ENCODE assay signal across 8 cellular contexts in genomic region chr7:100888529-100888987, GRCh38. TPM values are rescaled to one million over a fixed set of nuclear protein-coding genes. Genes with fewer than 3 reads are reported as not detected.
DNase-seq lines count a peak whose midpoint lies in the region; ATAC-seq and TF ChIP-seq lines count a peak whose summit lies in the region.

No MANE protein-coding gene starts in this region.

- TF ChIP-seq CTCF in HCT116 (IDR thresholded peaks at IDR 0.05 in 2 of 3, conservative IDR thresholded peaks at IDR 0.05 in 1 of 3; ENCODE audit: borderline replicate concordance in 1 of 3, insufficient read depth in 1 of 3, low read depth in 2 of 3, low read length in 2 of 3) (no peak), WTC11 (IDR thresholded peaks at IDR 0.05) (no peak)

- no peak for DNase-seq in HCT116 (ENCODE audit: low read depth, low spot score)
- no peak for DNase-seq in WTC11 (ENCODE audit: low spot score)
- no peak for DNase-seq in right cardiac atrium
- DNase-seq in sciatic nerve (ENCODE audit: low spot score), result no peak
- DNase-seq in Kasumi-1 (lab: John Stamatoyannopoulos, UW), result no peak
- no peak for DNase-seq in NCI-H2081 treated with DMSO at 0.1 percent for 48 hours (lab: John Stamatoyannopoulos, UW)

- H3K27ac Mint-ChIP-seq in WTC11, result peak overlapping the region; percentile 89

- H3K27me3 Mint-ChIP-seq in WTC11 (ENCODE audit: low read depth), result no peaks in the 10 kb centered on the region; the same call in 1 of the 2 replicates

- H3K9ac ChIP-seq in HCT116 (ENCODE audit: low read length), result peak overlapping the region; percentile 97

- CTCF ChIA-PET in HCT116 (lab: Charles Lee), result no interaction called here
- CTCF ChIA-PET in WTC11 (lab: Charles Lee), result interaction anchor here (0.9 to 2.2 kb wide), 6 partner anchors 13 to 255 kb away, joined by 3 to 18 read pairs (median 8); partner anchors contain the start of genes EPHB4, SLC12A9 and SRRT

- H3K27ac ChIP-seq in HCT116 (ENCODE audit: low read depth, low read length), result peak overlapping the region; percentile 78
- no peak overlapping the region for H3K27ac ChIP-seq in right cardiac atrium (ENCODE audit: low read length)
- H3K27ac ChIP-seq in skin epidermis, result peak overlapping the region in 20 of 21 experiments; percentile 80 to 97 (median 87)

- H3K36me3 ChIP-seq in HCT116 (ENCODE audit: control insufficient read depth in 1 of 2, insufficient read depth in 2 of 2, low read length in 2 of 2), result peaks cover 32 to 54% of the 10 kb centered on the region in 2 experiments; a peak in 3 of 4 replicates

- no peak for TF ChIP-seq POLR2A in HCT116 (IDR thresholded peaks at IDR 0.05; ENCODE audit: borderline replicate concordance, extremely low read depth, insufficient read depth, insufficient read length)

- H3K4me3 ChIP-seq in HCT116 (replicated peaks in 1 of 2; ENCODE audit: low read depth in 1 of 2, low read length in 2 of 2) (peak overlapping the region; percentile 68 to 83), right cardiac atrium (ENCODE audit: low read length) (peak overlapping the region; percentile 37), skin epidermis (peak overlapping the region; percentile 63 to 85 (median 76))

- H3K36me3 Mint-ChIP-seq in WTC11, result peaks cover 50% of the 10 kb centered on the region

- RAD21 ChIA-PET in HCT116 (lab: Charles Lee; ENCODE audit: low non-redundant PET in 1 of 2, low total read pairs in 2 of 2, uncharacterized antibody in 2 of 2, unreplicated experiment in 2 of 2), result no interaction called here

- ATAC-seq in HCT116, result no peak
- ATAC-seq in WTC11, result no peak
- ATAC-seq in right cardiac atrium, result no peak
- ATAC-seq in sciatic nerve, result no peak
- ATAC-seq in HG03439 (IDR thresholded peaks at IDR 0.05; ENCODE audit: unreplicated experiment), result no peak

- H3K9me3 Mint-ChIP-seq in WTC11, result no peaks in the 10 kb centered on the region

- no peaks in the 10 kb centered on the region for H3K27me3 ChIP-seq in HCT116 (ENCODE audit: insufficient read depth, low read length)
- H3K27me3 ChIP-seq in right cardiac atrium (ENCODE audit: control insufficient read depth, insufficient read depth), result no peaks in the 10 kb centered on the region

- intact Hi-C loops in HCT116 (cut with micrococcal nuclease) (no loop called here), right cardiac atrium (cut with DNase I) (no loop called here), sciatic nerve (cut with DNase I) (no loop called here)

- no peaks in the 10 kb centered on the region for H3K9me2 ChIP-seq in HCT116 (ENCODE audit: insufficient read depth)

- H3K4me3 Mint-ChIP-seq in WTC11, result peak overlapping the region; percentile 74

- H2AFZ ChIP-seq in HCT116 (ENCODE audit: low read depth, low read length, poor library complexity, severe bottlenecking), result no peak overlapping the region

- H3K4me1 ChIP-seq in HCT116 (ENCODE audit: control insufficient read depth in 1 of 2, insufficient read depth in 2 of 2, low read length in 2 of 2) (peaks cover 8 to 45% of the 10 kb centered on the region in 2 experiments), right cardiac atrium (ENCODE audit: control insufficient read depth, insufficient read depth, low read length) (peaks cover 4% of the 10 kb centered on the region)

- BruUV-seq in HCT116 (replicated peaks; lab: Mats Ljungman, UMichigan), result no TSS peak

- WGBS in right cardiac atrium, result 69% methylated on average over 10 of the region's 10 CpGs

- H3K9me3 ChIP-seq in HCT116 (ENCODE audit: control insufficient read depth in 1 of 2, insufficient read depth in 1 of 2, low read depth in 1 of 2, low read length in 2 of 2), result no peaks in the 10 kb centered on the region
- H3K9me3 ChIP-seq in right cardiac atrium (ENCODE audit: control insufficient read depth, low read length), result no peaks in the 10 kb centered on the region

- H4K20me1 ChIP-seq in HCT116 (ENCODE audit: insufficient read depth), result no peaks in the 10 kb centered on the region

- H3K79me2 ChIP-seq in HCT116 (ENCODE audit: insufficient read depth, low read length), result peaks cover 50% of the 10 kb centered on the region

- peak overlapping the region; percentile 98 for H3K4me2 ChIP-seq in HCT116 (ENCODE audit: low read length)

- peaks cover 40% of the 10 kb centered on the region for H3K4me1 Mint-ChIP-seq in WTC11

- TF ChIP-seq RAD21 in HCT116 (IDR thresholded peaks at IDR 0.05; ENCODE audit: low read depth), result no peak

- POLR2A ChIA-PET in HCT116 (lab: Charles Lee) (interaction anchor here (2.7 kb wide), 1 partner anchor 13 kb away, joined by 31 read pairs; the partner anchor contains the start of gene SRRT), WTC11 (lab: Charles Lee) (interaction anchor here (1.2 to 6.2 kb wide), 2 partner anchors 14 to 460 kb away, joined by 5 to 71 read pairs; partner anchors contain the start of genes SRRT and ZCWPW1)

TF ChIP-seq in HCT116, 20 proteins besides CTCF, POLR2A, EP300 and RAD21 (continues in another document):
- no peak for TF ChIP-seq EGR1 (IDR thresholded peaks at IDR 0.05; ENCODE audit: low read depth)
- TF ChIP-seq REST (IDR thresholded peaks at IDR 0.05; ENCODE audit: low read depth), result no peak

TF ChIP-seq in WTC11, 78 proteins besides CTCF, POLR2A, EP300 and RAD21:
- TF ChIP-seq FOXK1 (CRISPR knock-in tag; IDR thresholded peaks at IDR 0.05), result no peak
- no peak for TF ChIP-seq GABPB1 (CRISPR knock-in tag; IDR thresholded peaks at IDR 0.05)
- no peak for TF ChIP-seq CBFB (CRISPR knock-in tag; IDR thresholded peaks at IDR 0.05; ENCODE audit: low read depth)
- no peak for TF ChIP-seq PRDM15 (CRISPR knock-in tag; IDR thresholded peaks at IDR 0.05)
- TF ChIP-seq MLX (CRISPR knock-in tag; IDR thresholded peaks at IDR 0.05), result no peak
- TF ChIP-seq SP1 (CRISPR knock-in tag; conservative IDR thresholded peaks at IDR 0.05), result no peak

RNA-seq across cellular contexts. Expression of gene UFSP1, which starts 1.0 kb away (rescaled TPM):
- total RNA-seq in HCT116 (2021; ENCODE audit: unreplicated experiment) (5.6 TPM), WTC11 (2021) (3.9 to 4.8 TPM (median 4.6 TPM) in 3 replicates), right cardiac atrium (1 to 10 TPM; 2.5 to 3.5 (median 3.0) TPM), sciatic nerve (2.9 TPM)
- polyA plus RNA-seq in HCT116 (2012), result 2.4 and 3.1 TPM in 2 replicates
- 3.6 TPM for polyA plus RNA-seq in right cardiac atrium

RNA-seq across cellular contexts. Expression of gene ACHE, which starts 7.1 kb away (rescaled TPM):
- total RNA-seq in HCT116 (2021; ENCODE audit: unreplicated experiment) (1.8 TPM), WTC11 (2021) (6.4 to 7.7 TPM (median 6.6 TPM) in 3 replicates), right cardiac atrium (10 to 100 TPM; 13.7 to 32.5 (median 22.7) TPM), sciatic nerve (0.94 TPM)
- 0.57 and 0.86 TPM in 2 replicates for polyA plus RNA-seq in HCT116 (2012)
- 11.3 TPM for polyA plus RNA-seq in right cardiac atrium

RNA-seq across cellular contexts. Expression of gene SRRT, which starts 13.7 kb away (rescaled TPM):
- total RNA-seq in HCT116 (2021; ENCODE audit: unreplicated experiment) (252 TPM), WTC11 (2021) (209 to 238 TPM (median 233 TPM) in 3 replicates), right cardiac atrium (10 to 100 TPM; 79.1 to 88.0 (median 82.2) TPM), sciatic nerve (114 TPM)
- polyA plus RNA-seq in HCT116 (2012), result 143 and 146 TPM in 2 replicates
- polyA plus RNA-seq in right cardiac atrium, result 45.8 TPM

RNA-seq across cellular contexts. Expression of gene TRIP6, which starts 21.4 kb away (rescaled TPM):
- total RNA-seq in HCT116 (2021; ENCODE audit: unreplicated experiment) (102 TPM), WTC11 (2021) (128 to 140 TPM (median 130 TPM) in 3 replicates), right cardiac atrium (10 to 100 TPM; 34.1 to 49.6 (median 46.9) TPM), sciatic nerve (62.6 TPM)
- 99.7 and 124 TPM in 2 replicates for polyA plus RNA-seq in HCT116 (2012)
- 31.4 TPM for polyA plus RNA-seq in right cardiac atrium

RNA-seq across cellular contexts. Expression of gene SLC12A9, which starts 36.0 kb away (rescaled TPM):
- total RNA-seq in HCT116 (2021; ENCODE audit: unreplicated experiment), result 24.6 TPM
- 14.7 and 15.4 TPM in 2 replicates for polyA plus RNA-seq in HCT116 (2012)
- 32.6 to 39.3 TPM (median 34.1 TPM) in 3 replicates for total RNA-seq in WTC11 (2021)
- 10 to 100 TPM in 3 of 4 donors, 1 to 10 TPM in 1; 9.3 to 16.9 (median 12.6) TPM for total RNA-seq in right cardiac atrium
- polyA plus RNA-seq in right cardiac atrium, result 6.4 TPM
- 28.7 TPM for total RNA-seq in sciatic nerve
